ENCODE assay signal across 19 cellular contexts in genomic region chr1:103441342-103441741, GRCh38.
A peak's percentile ranks its signal among the peaks of the same experiment; 100 is the strongest.
DNase-seq lines count a peak whose midpoint lies in the region; ATAC-seq, FAIRE-seq and TF ChIP-seq lines count a peak whose summit lies in the region.
"Had no signal": no experiment of that assay in that cellular context is flagged by ENCODE, and none has a peak within 500 bp of the region (broad histone marks: within the 10 kb centered on the region; RNA-seq: fewer than 3 reads in every experiment).

No MANE protein-coding gene starts in this region.

- WGBS in endodermal cell (ENCODE audit: insufficient coverage in 1 of 2, insufficient read length in 1 of 2), 2 experiments, result 67 to 79% methylated on average over 2 to 3 of the region's 3 CpGs

- FAIRE-seq in G401.6 (lab: Jason Lieb, UNC), result peak; percentile 75
- FAIRE-seq: GM12878, GM19239 had no signal

- H3K36me3 ChIP-seq in HUES6 (ENCODE audit: control insufficient read depth, insufficient read depth, low read length), result no peaks in the 10 kb centered on the region
- no peaks in the 10 kb centered on the region for H3K36me3 ChIP-seq in endodermal cell (ENCODE audit: control insufficient read depth, insufficient read depth, low read length)
- H3K36me3 ChIP-seq: BLaER1 had no signal

- H3K27me3 ChIP-seq in HUES6 (ENCODE audit: control insufficient read depth, insufficient read depth, low read length), result no peaks in the 10 kb centered on the region
- H3K27me3 ChIP-seq in endodermal cell (ENCODE audit: control insufficient read depth, insufficient read depth, low read length, poor library complexity, severe bottlenecking), result no peaks in the 10 kb centered on the region
- H3K27me3 ChIP-seq: BLaER1 had no signal

- no peak for ATAC-seq in HG03139 (IDR thresholded peaks at IDR 0.05; ENCODE audit: unreplicated experiment)
- ATAC-seq: GM12878, HCT116 had no signal

- TF ChIP-seq CTCF in endodermal cell (conservative IDR thresholded peaks at IDR 0.05), result no peak
- TF ChIP-seq CTCF in type B pancreatic cell (conservative IDR thresholded peaks at IDR 0.05), result no peak

- H3K9me3 Mint-ChIP-seq in endodermal cell (peaks cover 9% of the 10 kb centered on the region), type B pancreatic cell (no peaks in the 10 kb centered on the region)
- H3K9me3 Mint-ChIP-seq: CD4-positive, alpha-beta memory T cell; HFFc6 had no signal

- no peaks in the 10 kb centered on the region for H3K36me3 Mint-ChIP-seq in endodermal cell (ENCODE audit: low read depth)
- H3K36me3 Mint-ChIP-seq in type B pancreatic cell, result no peaks in the 10 kb centered on the region
- H3K36me3 Mint-ChIP-seq: CD14-positive monocyte; CD4-positive, alpha-beta memory T cell had no signal

- DNase-seq in endodermal cell (no peak), iPS-NIHi7 (ENCODE audit: extremely low spot score) (peak; percentile 10), iPS-NIHi11 (ENCODE audit: low spot score) (no peak), type B pancreatic cell (ENCODE audit: extremely low spot score, unreplicated experiment) (no peak)
- DNase-seq in stimulated activated CD4-positive, alpha-beta T cell treated with anti-CD3 and anti-CD28 coated beads, Interleukin-4, amount 100 ng/mL, for 1 hour, result no peak
- DNase-seq: 8988T; CD4-positive, alpha-beta memory T cell; DMS153; DMS79; H7; HFFc6 had no signal

- H3K4me1 Mint-ChIP-seq in endodermal cell (peaks cover 6% of the 10 kb centered on the region), type B pancreatic cell (ENCODE audit: unreplicated experiment) (no peaks in the 10 kb centered on the region)
- H3K4me1 Mint-ChIP-seq: CD14-positive monocyte; CD4-positive, alpha-beta memory T cell had no signal

- H3K4me3 Mint-ChIP-seq in endodermal cell (no peak overlapping the region), type B pancreatic cell (no peak overlapping the region)
- H3K4me3 Mint-ChIP-seq: CD14-positive monocyte; CD4-positive, alpha-beta memory T cell; HFFc6 had no signal

- H3K9ac ChIP-seq in HUES6 (ENCODE audit: low read length), result no peak overlapping the region
- H3K9ac ChIP-seq in endodermal cell (ENCODE audit: extremely low read depth, low read length, poor library complexity, severe bottlenecking), result no peak overlapping the region
- H3K9ac ChIP-seq: BLaER1 had no signal

- no peaks in the 10 kb centered on the region for H3K27me3 Mint-ChIP-seq in endodermal cell (ENCODE audit: insufficient read depth)
- no peaks in the 10 kb centered on the region for H3K27me3 Mint-ChIP-seq in type B pancreatic cell

- H3K4me1 ChIP-seq in HUES6 (ENCODE audit: control insufficient read depth, insufficient read depth, low read length), result peaks cover 10% of the 10 kb centered on the region
- H3K4me1 ChIP-seq in endodermal cell (ENCODE audit: control insufficient read depth, insufficient read depth, low read length), result peaks cover 8% of the 10 kb centered on the region
- H3K4me1 ChIP-seq: BLaER1 had no signal

- H3K27ac Mint-ChIP-seq in endodermal cell (peak overlapping the region; percentile 13), type B pancreatic cell (no peak overlapping the region)
- H3K27ac Mint-ChIP-seq: CD14-positive monocyte; CD4-positive, alpha-beta memory T cell; HFFc6 had no signal

- no peaks in the 10 kb centered on the region for H3K9me3 ChIP-seq in HUES6 (ENCODE audit: control insufficient read depth, insufficient read depth, low read depth, low read length)
- H3K9me3 ChIP-seq in endodermal cell (ENCODE audit: control insufficient read depth, low read length), result no peaks in the 10 kb centered on the region
- H3K9me3 ChIP-seq: BLaER1 had no signal

- peak overlapping the region; percentile 44 for H3K27ac ChIP-seq in HUES6 (ENCODE audit: low read depth, low read length)
- H3K27ac ChIP-seq in endodermal cell (ENCODE audit: low read depth, low read length), result no peak overlapping the region
- H3K27ac ChIP-seq: BLaER1 had no signal

- H3K4me3 ChIP-seq in HUES6 (ENCODE audit: low read depth, low read length) (no peak overlapping the region), endodermal cell (ENCODE audit: low read length) (no peak overlapping the region)
- H3K4me3 ChIP-seq: BLaER1, GM12878 had no signal
